In the genomic region with DNA sequence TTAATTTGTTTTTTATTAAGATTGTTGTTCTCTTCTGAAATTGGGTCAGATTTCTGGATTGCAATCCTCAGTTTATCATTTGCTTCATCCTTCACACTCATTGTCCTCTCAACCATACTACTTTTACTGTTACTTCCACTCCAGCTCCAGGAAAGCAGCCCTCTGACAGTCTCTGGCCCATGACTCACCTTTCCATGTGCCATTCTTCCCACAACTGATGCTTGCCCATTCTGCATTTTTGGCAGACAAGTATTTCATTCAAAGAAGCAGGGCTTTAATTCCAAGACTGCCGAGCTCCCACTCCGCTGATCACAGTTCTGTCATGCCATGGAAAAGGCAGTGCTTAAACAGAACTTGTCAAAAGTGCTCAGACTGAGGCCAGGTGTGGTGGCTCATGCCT, we compare ENCODE assay signal across 1 cellular context.
TF ChIP-seq lines count a peak whose summit lies in the region.

No MANE protein-coding gene starts in this region.

TF ChIP-seq in SK-N-SH treated with all-trans-retinoic acid at 6 μM for 48 hours, 23 proteins besides CTCF, POLR2A, EP300 and RAD21 (continued from another document):
- TF ChIP-seq, protein P1, sequence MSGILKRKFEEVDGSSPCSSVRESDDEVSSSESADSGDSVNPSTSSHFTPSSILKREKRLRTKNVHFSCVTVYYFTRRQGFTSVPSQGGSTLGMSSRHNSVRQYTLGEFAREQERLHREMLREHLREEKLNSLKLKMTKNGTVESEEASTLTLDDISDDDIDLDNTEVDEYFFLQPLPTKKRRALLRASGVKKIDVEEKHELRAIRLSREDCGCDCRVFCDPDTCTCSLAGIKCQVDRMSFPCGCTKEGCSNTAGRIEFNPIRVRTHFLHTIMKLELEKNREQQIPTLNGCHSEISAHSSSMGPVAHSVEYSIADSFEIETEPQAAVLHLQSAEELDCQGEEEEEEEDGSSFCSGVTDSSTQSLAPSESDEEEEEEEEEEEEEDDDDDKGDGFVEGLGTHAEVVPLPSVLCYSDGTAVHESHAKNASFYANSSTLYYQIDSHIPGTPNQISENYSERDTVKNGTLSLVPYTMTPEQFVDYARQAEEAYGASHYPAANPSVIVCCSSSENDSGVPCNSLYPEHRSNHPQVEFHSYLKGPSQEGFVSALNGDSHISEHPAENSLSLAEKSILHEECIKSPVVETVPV (CRISPR knock-in tag; IDR thresholded peaks at IDR 0.05) = no peak
- TF ChIP-seq ZNF565 (CRISPR knock-in tag; conservative IDR thresholded peaks at IDR 0.05; ENCODE audit: low read depth) (no peak), ZC3H10 (CRISPR knock-in tag; IDR thresholded peaks at IDR 0.05) (no peak), OSR1 (CRISPR knock-in tag; IDR thresholded peaks at IDR 0.05) (no peak), ZNF8 (CRISPR knock-in tag; IDR thresholded peaks at IDR 0.05) (no peak)
- TF ChIP-seq, protein P2, sequence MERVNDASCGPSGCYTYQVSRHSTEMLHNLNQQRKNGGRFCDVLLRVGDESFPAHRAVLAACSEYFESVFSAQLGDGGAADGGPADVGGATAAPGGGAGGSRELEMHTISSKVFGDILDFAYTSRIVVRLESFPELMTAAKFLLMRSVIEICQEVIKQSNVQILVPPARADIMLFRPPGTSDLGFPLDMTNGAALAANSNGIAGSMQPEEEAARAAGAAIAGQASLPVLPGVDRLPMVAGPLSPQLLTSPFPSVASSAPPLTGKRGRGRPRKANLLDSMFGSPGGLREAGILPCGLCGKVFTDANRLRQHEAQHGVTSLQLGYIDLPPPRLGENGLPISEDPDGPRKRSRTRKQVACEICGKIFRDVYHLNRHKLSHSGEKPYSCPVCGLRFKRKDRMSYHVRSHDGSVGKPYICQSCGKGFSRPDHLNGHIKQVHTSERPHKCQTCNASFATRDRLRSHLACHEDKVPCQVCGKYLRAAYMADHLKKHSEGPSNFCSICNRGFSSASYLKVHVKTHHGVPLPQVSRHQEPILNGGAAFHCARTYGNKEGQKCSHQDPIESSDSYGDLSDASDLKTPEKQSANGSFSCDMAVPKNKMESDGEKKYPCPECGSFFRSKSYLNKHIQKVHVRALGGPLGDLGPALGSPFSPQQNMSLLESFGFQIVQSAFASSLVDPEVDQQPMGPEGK (CRISPR knock-in tag; IDR thresholded peaks at IDR 0.05; ENCODE audit: borderline replicate concordance) = no peak
TF ChIP-seq in SK-N-SH treated with all-trans-retinoic acid at 6 μM for 48 hours: peak in this region for 0.
